In genomic region chr19:35585844-35586243, GRCh38 we compare ENCODE assay signal across 16 cellular contexts. TPM values are rescaled to one million over a fixed set of nuclear protein-coding genes. Genes with fewer than 3 reads are reported as not detected.
DNase-seq lines count a peak whose midpoint lies in the region; ATAC-seq and TF ChIP-seq lines count a peak whose summit lies in the region.
"Had no signal": no experiment of that assay in that cellular context is flagged by ENCODE, and none has a peak within 500 bp of the region (broad histone marks: within the 10 kb centered on the region; RNA-seq: fewer than 3 reads in every experiment).

PMIS2 (plus strand) TSS chr19:35586173; CDS start chr19:35586260, 87 bp downstream.

- POLR2A ChIA-PET in activated CD4-positive, alpha-beta T cell treated with anti-CD3 and anti-CD28 coated beads, Interleukin-2, amount 10 ng/mL, durations not matched to agents 7 days and 5 days (lab: Charles Lee): no interaction called here
- POLR2A ChIA-PET in Caco-2 (lab: Charles Lee): interaction anchor here (0.5 kb wide), 1 partner anchor 9 kb away, joined by 3 read pairs; no protein-coding TSS in a partner anchor
- POLR2A ChIA-PET in CD4-positive, alpha-beta T cell (lab: Charles Lee): no interaction called here

- CTCF ChIA-PET in activated CD4-positive, alpha-beta T cell treated with anti-CD3 and anti-CD28 coated beads, Interleukin-2, amount 10 ng/mL, durations not matched to agents 7 days and 5 days (lab: Charles Lee): no interaction called here
- CTCF ChIA-PET in Caco-2 (lab: Charles Lee): no interaction called here
- CTCF ChIA-PET in CD4-positive, alpha-beta T cell (lab: Charles Lee): no interaction called here

- H3K27me3 ChIP-seq in Caco-2 (replicated peaks; ENCODE audit: control insufficient read depth, insufficient read depth, low read length): no peaks in the 10 kb centered on the region
- peaks cover 6% of the 10 kb centered on the region for H3K27me3 ChIP-seq in CD4-positive, alpha-beta T cell (ENCODE audit: control insufficient read depth, insufficient read depth, low read length)

- peaks cover 15% of the 10 kb centered on the region for H3K27me3 Mint-ChIP-seq in activated CD4-positive, alpha-beta T cell treated with anti-CD3 and anti-CD28 coated beads, Interleukin-2, amount 10 ng/mL, durations not matched to agents 7 days and 5 days
- peaks cover 28% of the 10 kb centered on the region for H3K27me3 Mint-ChIP-seq in activated naive CD8-positive, alpha-beta T cell treated with anti-CD3 and anti-CD28 coated beads, Interleukin-2, amount 50 U/mL, for 24 hours
- peaks cover 12% of the 10 kb centered on the region for H3K27me3 Mint-ChIP-seq in Caco-2 (ENCODE audit: insufficient read depth, unreplicated experiment)
- peaks cover 26% of the 10 kb centered on the region for H3K27me3 Mint-ChIP-seq in CD4-positive, alpha-beta T cell

- no TSS peak for BruUV-seq in Caco-2 (replicated peaks; lab: Mats Ljungman, UMichigan)

- no peak for ATAC-seq in activated naive CD8-positive, alpha-beta T cell treated with anti-CD3 and anti-CD28 coated beads, Interleukin-2, amount 50 U/mL, for 24 hours
- ATAC-seq in CD4-positive, alpha-beta T cell (ENCODE audit: poor library complexity): no peak
- ATAC-seq: gastrocnemius medialis, left ventricle myocardium superior had no signal

- H3K4me1 ChIP-seq in Caco-2: no peaks in the 10 kb centered on the region
- H3K4me1 ChIP-seq: gastrocnemius medialis, stomach had no signal

- peaks cover 3% of the 10 kb centered on the region; the same call in 1 of the 2 replicates for H3K9me3 ChIP-seq in Caco-2
- no peaks in the 10 kb centered on the region for H3K9me3 ChIP-seq in CD4-positive, alpha-beta T cell (ENCODE audit: control insufficient read depth, low read length)
- H3K9me3 ChIP-seq: gastrocnemius medialis had no signal

- H3K4me3 ChIP-seq in Caco-2 (ENCODE audit: low read depth, low read length): no peak within 1 kb of the TSS
- H3K4me3 ChIP-seq: gastrocnemius medialis, stomach had no signal

- TF ChIP-seq CTCF in Caco-2 (IDR thresholded peaks at IDR 0.05; ENCODE audit: insufficient read depth in 1 of 2, low read depth in 1 of 2, low read length in 1 of 2, severe bottlenecking in 1 of 2, unreplicated experiment in 1 of 2): no peak
- TF ChIP-seq CTCF in CD4-positive, alpha-beta T cell (IDR thresholded peaks at IDR 0.05): no peak

- intact Hi-C loops in Caco-2 (cut with micrococcal nuclease; ENCODE audit: unreplicated experiment): no loop called here
- intact Hi-C loops in CD4-positive, alpha-beta T cell (cut with DNase I, micrococcal nuclease): no loop called here

- no peak within 1 kb of the TSS for H3K27ac ChIP-seq in CD4-positive, alpha-beta T cell (ENCODE audit: low read depth, low read length)
- H3K27ac ChIP-seq: gastrocnemius medialis, stomach had no signal

- H3K27ac Mint-ChIP-seq in activated CD4-positive, alpha-beta T cell treated with anti-CD3 and anti-CD28 coated beads, Interleukin-2, amount 10 ng/mL, durations not matched to agents 7 days and 5 days: no peak within 1 kb of the TSS
- H3K27ac Mint-ChIP-seq in activated naive CD8-positive, alpha-beta T cell treated with anti-CD3 and anti-CD28 coated beads, Interleukin-2, amount 50 U/mL, for 24 hours: no peak within 1 kb of the TSS
- no peak within 1 kb of the TSS for H3K27ac Mint-ChIP-seq in Caco-2 (ENCODE audit: unreplicated experiment)
- no peak within 1 kb of the TSS for H3K27ac Mint-ChIP-seq in CD4-positive, alpha-beta T cell
- H3K27ac Mint-ChIP-seq: activated naive CD4-positive, alpha-beta T cell treated with anti-CD3 and anti-CD28 coated beads, Interleukin-2, amount 50 U/mL, for 72 hours had no signal

- H3K4me1 Mint-ChIP-seq in activated CD4-positive, alpha-beta T cell treated with anti-CD3 and anti-CD28 coated beads, Interleukin-2, amount 10 ng/mL, durations not matched to agents 7 days and 5 days: no peaks in the 10 kb centered on the region
- H3K4me1 Mint-ChIP-seq in activated naive CD8-positive, alpha-beta T cell treated with anti-CD3 and anti-CD28 coated beads, Interleukin-2, amount 50 U/mL, for 24 hours: no peaks in the 10 kb centered on the region
- no peaks in the 10 kb centered on the region for H3K4me1 Mint-ChIP-seq in Caco-2 (ENCODE audit: low read depth, unreplicated experiment)
- H3K4me1 Mint-ChIP-seq in CD4-positive, alpha-beta T cell (ENCODE audit: low read depth): no peaks in the 10 kb centered on the region

- no peak within 1 kb of the TSS for H3K4me3 Mint-ChIP-seq in activated CD4-positive, alpha-beta T cell treated with anti-CD3 and anti-CD28 coated beads, Interleukin-2, amount 10 ng/mL, durations not matched to agents 7 days and 5 days
- H3K4me3 Mint-ChIP-seq in activated naive CD8-positive, alpha-beta T cell treated with anti-CD3 and anti-CD28 coated beads, Interleukin-2, amount 50 U/mL, for 24 hours: no peak within 1 kb of the TSS
- H3K4me3 Mint-ChIP-seq in Caco-2 (ENCODE audit: unreplicated experiment): no peak within 1 kb of the TSS
- no peak within 1 kb of the TSS for H3K4me3 Mint-ChIP-seq in CD4-positive, alpha-beta T cell

- no peaks in the 10 kb centered on the region for H3K36me3 Mint-ChIP-seq in activated CD4-positive, alpha-beta T cell treated with anti-CD3 and anti-CD28 coated beads, Interleukin-2, amount 10 ng/mL, durations not matched to agents 7 days and 5 days (ENCODE audit: low read depth)
- no peaks in the 10 kb centered on the region for H3K36me3 Mint-ChIP-seq in activated naive CD8-positive, alpha-beta T cell treated with anti-CD3 and anti-CD28 coated beads, Interleukin-2, amount 50 U/mL, for 24 hours (ENCODE audit: low read depth)
- no peaks in the 10 kb centered on the region for H3K36me3 Mint-ChIP-seq in Caco-2 (ENCODE audit: insufficient read depth, unreplicated experiment)
- H3K36me3 Mint-ChIP-seq in CD4-positive, alpha-beta T cell (ENCODE audit: low read depth): no peaks in the 10 kb centered on the region
- H3K36me3 Mint-ChIP-seq: activated naive CD4-positive, alpha-beta T cell treated with anti-CD3 and anti-CD28 coated beads, Interleukin-2, amount 50 U/mL, for 72 hours had no signal

- no peaks in the 10 kb centered on the region for H3K36me3 ChIP-seq in Caco-2 (ENCODE audit: control insufficient read depth, insufficient read depth, low read length)
- H3K36me3 ChIP-seq: gastrocnemius medialis, stomach had no signal

- DNase-seq in activated CD4-positive, alpha-beta T cell treated with anti-CD3 and anti-CD28 coated beads, Interleukin-2, amount 10 ng/mL, durations not matched to agents 7 days and 5 days: peak; percentile 8
- no peak for DNase-seq in activated CD4-positive, alpha-beta T cell treated with anti-CD3 and anti-CD28 coated beads for 1 hour
- DNase-seq in HT1080 (ENCODE audit: low read depth) (peak; percentile 8), Caco-2 (no peak), islet precursor cell (no peak)
- peak; percentile 28 for DNase-seq in activated naive CD8-positive, alpha-beta T cell treated with anti-CD3 and anti-CD28 coated beads, Interleukin-2, amount 50 U/mL, for 24 hours
- peak; percentile 15 for DNase-seq in stimulated activated CD4-positive, alpha-beta T cell treated with anti-CD3 and anti-CD28 coated beads, Interleukin-4, amount 100 ng/mL, for 1 hour
- DNase-seq in CD4-positive, alpha-beta T cell: no peak
- DNase-seq: AML-193, cortex of kidney, gastrocnemius medialis, left ventricle myocardium superior, stomach, T-helper 9 cell had no signal

- H3K9me3 Mint-ChIP-seq in activated CD4-positive, alpha-beta T cell treated with anti-CD3 and anti-CD28 coated beads, Interleukin-2, amount 10 ng/mL, durations not matched to agents 7 days and 5 days: no peaks in the 10 kb centered on the region
- H3K9me3 Mint-ChIP-seq in activated naive CD8-positive, alpha-beta T cell treated with anti-CD3 and anti-CD28 coated beads, Interleukin-2, amount 50 U/mL, for 24 hours: no peaks in the 10 kb centered on the region
- no peaks in the 10 kb centered on the region for H3K9me3 Mint-ChIP-seq in Caco-2 (ENCODE audit: unreplicated experiment)
- H3K9me3 Mint-ChIP-seq in CD4-positive, alpha-beta T cell: no peaks in the 10 kb centered on the region

RNA-seq across cellular contexts. Expression of gene PMIS2, which starts in this region (rescaled TPM):
- total RNA-seq in activated CD4-positive, alpha-beta T cell treated with anti-CD3 and anti-CD28 coated beads, Interleukin-2, amount 10 ng/mL, durations not matched to agents 7 days and 5 days: not detected
- not detected in 2 replicates for total RNA-seq in HT1080 (2014; rRNA removed; shearing (Covaris generic))
- not detected in 2 replicates for polyA plus RNA-seq in HT1080 (2015; cell fraction: cytosol; rRNA removed)
- polyA plus RNA-seq in HT1080 (2015; cell fraction: nucleus; rRNA removed): not detected in 2 replicates
- not detected in 2 replicates for total RNA-seq in Caco-2 (2022)
- not detected for total RNA-seq in CD4-positive, alpha-beta T cell
- total RNA-seq: activated naive CD4-positive, alpha-beta T cell treated with anti-CD3 and anti-CD28 coated beads, Interleukin-2, amount 50 U/mL, for 72 hours; gastrocnemius medialis; H4; left ventricle myocardium superior; stomach had no signal
- polyA plus RNA-seq: stomach had no signal

Comparison
In these comparisons a context has a peak if more than half of its experiments do, and no peak if none do; other contexts are left out.
1. Peak in DNase-seq in activated CD4-positive, alpha-beta T cell treated with anti-CD3 and anti-CD28 coated beads, Interleukin-2, amount 10 ng/mL, durations not matched to agents 7 days and 5 days; RNA of the gene not detected or under 1 TPM.
2. Peak in DNase-seq in HT1080; RNA of the gene not detected or under 1 TPM.
3. DNase-seq: peak in activated naive CD8-positive, alpha-beta T cell treated with anti-CD3 and anti-CD28 coated beads, Interleukin-2, amount 50 U/mL, for 24 hours (single experiment) and stimulated activated CD4-positive, alpha-beta T cell treated with anti-CD3 and anti-CD28 coated beads, Interleukin-4, amount 100 ng/mL, for 1 hour (single experiment); none in activated CD4-positive, alpha-beta T cell treated with anti-CD3 and anti-CD28 coated beads for 1 hour (single experiment), Caco-2 (0 of 2), CD4-positive, alpha-beta T cell (0 of 10) and islet precursor cell (single experiment).